ENCODE assay signal across 1 cellular context in genomic region chr16:85555549-85556455, GRCh38.
A peak's percentile ranks its signal among the peaks of the same experiment; 100 is the strongest.
TF ChIP-seq lines count a peak whose summit lies in the region.

No MANE protein-coding gene starts in this region.

TF ChIP-seq in K562, 482 proteins besides CTCF, POLR2A, EP300 and RAD21 (continued from another document and continues in another):
- TF ChIP-seq ARID4B (CRISPR knock-in tag; IDR thresholded peaks at IDR 0.05) (no peak), PHB2 (IDR thresholded peaks at IDR 0.05; ENCODE audit: low read depth) (0 out of 2 replicates have a peak, but pooled peaks have one; percentile 10), ZBTB7A (IDR thresholded peaks at IDR 0.05; ENCODE audit: borderline replicate concordance, control insufficient read depth, low read depth, low read length) (0 out of 2 replicates have a peak, but pooled peaks have one; percentile 40), PHF21A (IDR thresholded peaks at IDR 0.05; ENCODE audit: borderline replicate concordance, low read depth) (no peak), OTX1 (CRISPR knock-in tag; IDR thresholded peaks at IDR 0.05) (peak; percentile 61; the same call in 1 of the 2 replicates), MAX (CRISPR knock-in tag; IDR thresholded peaks at IDR 0.05) (no peak), SOX6 (IDR thresholded peaks at IDR 0.05) (peak; percentile 24; the same call in 1 of the 2 replicates), GMEB1 (CRISPR knock-in tag; IDR thresholded peaks at IDR 0.05) (no peak), SMARCE1 (IDR thresholded peaks at IDR 0.05) (peak; percentile 43), MEF2D (tag; conservative IDR thresholded peaks at IDR 0.05; ENCODE audit: low read depth) (no peak), NFE2 (IDR thresholded peaks at IDR 0.05; ENCODE audit: low read depth) (no peak), SMARCA5 (IDR thresholded peaks at IDR 0.05) (no peak), L3MBTL2 (IDR thresholded peaks at IDR 0.05) (no peak), E2F8 (IDR thresholded peaks at IDR 0.05; ENCODE audit: low read depth, partially characterized antibody) (no peak), MITF (IDR thresholded peaks at IDR 0.05) (no peak), DNMT1 (IDR thresholded peaks at IDR 0.05) (0 out of 2 replicates have a peak, but pooled peaks have one; percentile 40), LARP7 (IDR thresholded peaks at IDR 0.05) (peak; percentile 43; the same call in 1 of the 2 replicates), TARDBP (IDR thresholded peaks at IDR 0.05) (0 out of 2 replicates have a peak, but pooled peaks have one; percentile 21), ZBTB40 (IDR thresholded peaks at IDR 0.05) (peak; percentile 68), ZBTB40 (CRISPR knock-in tag; IDR thresholded peaks at IDR 0.05) (no peak), ATF7 (IDR thresholded peaks at IDR 0.05) (no peak), RNF219 (CRISPR knock-in tag; IDR thresholded peaks at IDR 0.05) (no peak), NKRF (IDR thresholded peaks at IDR 0.05; ENCODE audit: borderline replicate concordance) (peak; percentile 70), ARID1B (IDR thresholded peaks at IDR 0.05) (0 out of 2 replicates have a peak, but pooled peaks have one; percentile 8), ETV1 (tag; conservative IDR thresholded peaks at IDR 0.05; ENCODE audit: low read depth) (no peak), SRSF7 (optimal IDR thresholded peaks at IDR 0.05; ENCODE audit: low read depth, low read length) (no peak), SRF (CRISPR knock-in tag; IDR thresholded peaks at IDR 0.05) (0 out of 4 replicates have a peak, but pooled peaks of 1 of the 2 experiments have one; percentile 9)
